8 cellular contexts compared by ENCODE assay signal in genomic region chrX:20140410-20140809, GRCh38. TPM values are rescaled to one million over a fixed set of nuclear protein-coding genes. Genes with fewer than 3 reads are reported as not detected.
A peak's percentile ranks its signal among the peaks of the same experiment; 100 is the strongest.
DNase-seq lines count a peak whose midpoint lies in the region; ATAC-seq and TF ChIP-seq lines count a peak whose summit lies in the region.

No MANE protein-coding gene starts in this region.

- TF ChIP-seq CTCF in PC-3 (conservative IDR thresholded peaks at IDR 0.05; ENCODE audit: low read depth, low read length) (no peak), gastrocnemius medialis (IDR thresholded peaks at IDR 0.05 in 4 of 5, conservative IDR thresholded peaks at IDR 0.05 in 1 of 5) (no peak)

- H3K27me3 ChIP-seq in GM23248 (replicated peaks; ENCODE audit: insufficient read depth) (no peaks in the 10 kb centered on the region), PC-3 (ENCODE audit: low read length) (no peaks in the 10 kb centered on the region), esophagus (ENCODE audit: control insufficient read depth in 1 of 2, insufficient read depth in 2 of 2, low read length in 2 of 2) (no peaks in the 10 kb centered on the region), gastrocnemius medialis (no peaks in the 10 kb centered on the region)

- H3K4me2 ChIP-seq in GM23248 (ENCODE audit: unreplicated experiment) (peak overlapping the region; percentile 96), PC-3 (ENCODE audit: low read length) (peak overlapping the region; percentile 98)

- H3K79me2 ChIP-seq in GM23248 (ENCODE audit: insufficient read depth): peaks cover 58% of the 10 kb centered on the region
- peaks cover 59% of the 10 kb centered on the region for H3K79me2 ChIP-seq in PC-3 (ENCODE audit: low read length)

- TF ChIP-seq POLR2A in gastrocnemius medialis (IDR thresholded peaks at IDR 0.05): no peak

- H2AFZ ChIP-seq in GM23248: no peak overlapping the region
- H2AFZ ChIP-seq in PC-3 (ENCODE audit: low read length): no peak overlapping the region

- WGBS in GM23248 (ENCODE audit: low coverage in 1 of 2, low lambda C conversion rate in 2 of 2, missing lambda C conversion rate in 2 of 2), 2 experiments: 0 to 3% methylated on average over 3 of the region's 3 CpGs
- WGBS in esophagus, 2 donors: 2 to 27% methylated on average over 3 of the region's 3 CpGs

- peaks cover 14% of the 10 kb centered on the region; the same call in 1 of the 2 replicates for H3K4me1 ChIP-seq in GM23248 (ENCODE audit: insufficient read depth)
- peaks cover 34% of the 10 kb centered on the region for H3K4me1 ChIP-seq in PC-3 (ENCODE audit: insufficient read depth, low read length)
- no peaks in the 10 kb centered on the region for H3K4me1 ChIP-seq in esophagus (ENCODE audit: control insufficient read depth in 2 of 2, insufficient read depth in 2 of 2, low read length in 1 of 2)
- H3K4me1 ChIP-seq in gastrocnemius medialis: peaks cover 13 to 21% of the 10 kb centered on the region in 2 donors

- BruUV-seq in PC-3 (replicated peaks; lab: Mats Ljungman, UMichigan): no TSS peak

- H3F3A ChIP-seq in GM23248 (ENCODE audit: insufficient read depth) (peaks cover 28% of the 10 kb centered on the region), PC-3 (ENCODE audit: low read length, unreplicated experiment) (no peaks in the 10 kb centered on the region)

- DNase-seq in GM23248: peak; percentile 27
- DNase-seq in PC-3: no peak
- DNase-seq in gastrocnemius medialis: no peak
- no peak for DNase-seq in posterior cingulate gyrus
- no peak for DNase-seq in cortex of kidney (lab: John Stamatoyannopoulos, UW)
- no peak for DNase-seq in left colon

- peak overlapping the region; percentile 82 for H3K4me3 ChIP-seq in GM23248
- H3K4me3 ChIP-seq in PC-3 (ENCODE audit: low read length): peak overlapping the region; percentile 100
- peak overlapping the region in 1 of 2 donors; percentile 76 for H3K4me3 ChIP-seq in esophagus (ENCODE audit: low read depth in 1 of 2, low read length in 2 of 2)
- peak overlapping the region; percentile 71 to 98 (median 90) for H3K4me3 ChIP-seq in gastrocnemius medialis

- POLR2A ChIA-PET in PC-3 (lab: Charles Lee; ENCODE audit: unreplicated experiment): no interaction called here

- H3K36me3 ChIP-seq in GM23248 (ENCODE audit: low read depth): peaks cover 21% of the 10 kb centered on the region
- H3K36me3 ChIP-seq in PC-3 (ENCODE audit: low read depth, low read length): peaks cover 46% of the 10 kb centered on the region
- no peaks in the 10 kb centered on the region for H3K36me3 ChIP-seq in esophagus (ENCODE audit: control insufficient read depth in 2 of 2, insufficient read depth in 2 of 2, low read length in 1 of 2)
- peaks cover 2 to 39% of the 10 kb centered on the region in 2 donors for H3K36me3 ChIP-seq in gastrocnemius medialis

- CTCF ChIA-PET in PC-3 (lab: Charles Lee): no interaction called here

- H3K9ac ChIP-seq in GM23248 (peak overlapping the region; percentile 96), PC-3 (ENCODE audit: low read length) (peak overlapping the region; percentile 96)

- H3K9me2 ChIP-seq in GM23248 (ENCODE audit: insufficient read depth): no peaks in the 10 kb centered on the region
- no peaks in the 10 kb centered on the region for H3K9me2 ChIP-seq in PC-3 (replicated peaks; ENCODE audit: low read length)

- H3K9me3 ChIP-seq in GM23248 (ENCODE audit: low read depth): no peaks in the 10 kb centered on the region
- no peaks in the 10 kb centered on the region for H3K9me3 ChIP-seq in PC-3 (ENCODE audit: low read length)
- H3K9me3 ChIP-seq in esophagus (ENCODE audit: control insufficient read depth in 2 of 2, insufficient read depth in 1 of 2, low read depth in 1 of 2, low read length in 1 of 2): no peaks in the 10 kb centered on the region
- no peaks in the 10 kb centered on the region for H3K9me3 ChIP-seq in gastrocnemius medialis

- in situ Hi-C loops in GM23248 (cut with MboI) (no loop called here), gastrocnemius medialis (cut with MboI; ENCODE audit: low sequenced_read_pairs in 4 of 4) (no loop called here)

- H4K20me1 ChIP-seq in GM23248 (ENCODE audit: insufficient read depth) (peaks cover 15% of the 10 kb centered on the region), PC-3 (ENCODE audit: low read length) (peaks cover 50% of the 10 kb centered on the region)

- ATAC-seq in PC-3: no peak
- ATAC-seq in gastrocnemius medialis: no peak
- ATAC-seq in GM18858 (IDR thresholded peaks at IDR 0.05; ENCODE audit: unreplicated experiment): no peak
- ATAC-seq in left colon: no peak

- H3K27ac ChIP-seq in GM23248 (peak overlapping the region; percentile 91), PC-3 (ENCODE audit: low read length) (no peak overlapping the region), esophagus (ENCODE audit: low read depth in 2 of 2, low read length in 1 of 2) (peak overlapping the region; percentile 31 to 67), gastrocnemius medialis (peak overlapping the region; percentile 92 to 97 (median 95))

- intact Hi-C loops in PC-3 (cut with micrococcal nuclease) (no loop called here), gastrocnemius medialis (cut with DNase I; ENCODE audit: low total_unique reads) (loop anchor here (5.0 to 10.0 kb wide), 3 partner anchors 77 to 304 kb away; partner anchors contain the start of gene RPS6KA3), posterior cingulate gyrus (cut with DNase I) (no loop called here), left colon (cut with DNase I, micrococcal nuclease) (no loop called here)

RNA-seq across cellular contexts. Expression of gene EIF1AX, which starts 1.2 kb away (rescaled TPM):
- 50.5 and 54.1 TPM in 2 replicates for total RNA-seq in GM23248 (2014; rRNA removed; shearing (Covaris generic))
- polyA plus RNA-seq in GM23248 (2016; fragmentation: Nextera tagmentation; extraction: Ambion mirVana) (126 and 129 TPM in 2 replicates), esophagus (10 to 100 TPM; 22.6 to 45.0 TPM)
- total RNA-seq in PC-3 (2014; rRNA removed) (47.5 and 51.1 TPM in 2 replicates), gastrocnemius medialis (100 to 1,000 TPM in 2 of 4 donors, 10 to 100 TPM in 2; 61.0 to 124 (median 88.9) TPM), left colon (10 to 100 TPM; 76.3 to 80.4 TPM)

RNA-seq across cellular contexts. Expression of gene MAP7D2, which starts 23.7 kb away (rescaled TPM):
- total RNA-seq in GM23248 (2014; rRNA removed; shearing (Covaris generic)): 0.25 and 0.32 TPM in 2 replicates
- polyA plus RNA-seq in GM23248 (2016; fragmentation: Nextera tagmentation; extraction: Ambion mirVana) (0.11 and 0.16 TPM in 2 replicates), esophagus (under 1 TPM; 0.16 to 0.31 TPM)
- total RNA-seq in PC-3 (2014; rRNA removed) (0.91 and 1.0 TPM in 2 replicates), gastrocnemius medialis (under 1 TPM in 3 of 4 donors, not detected in 1; 0.13 to 0.51 (median 0.47) TPM), left colon (1 to 10 TPM; 1.4 to 1.6 TPM)
